ENCODE assay signal across 1 cellular context in genomic region chr9:87547665-87548064, GRCh38.
TF ChIP-seq lines count a peak whose summit lies in the region.

No MANE protein-coding gene starts in this region.

TF ChIP-seq in K562, 482 proteins besides CTCF, POLR2A, EP300 and RAD21 (continued from another document):
- TF ChIP-seq ZNF740 (CRISPR knock-in tag; IDR thresholded peaks at IDR 0.05) = no peak
- TF ChIP-seq ZNF740 (tag; IDR thresholded peaks at IDR 0.05) = peak in 1 of 2 experiments; percentile 54; a peak in 1 of 4 replicates
TF ChIP-seq in K562: peak in this region for 4.
